In the genomic region with DNA sequence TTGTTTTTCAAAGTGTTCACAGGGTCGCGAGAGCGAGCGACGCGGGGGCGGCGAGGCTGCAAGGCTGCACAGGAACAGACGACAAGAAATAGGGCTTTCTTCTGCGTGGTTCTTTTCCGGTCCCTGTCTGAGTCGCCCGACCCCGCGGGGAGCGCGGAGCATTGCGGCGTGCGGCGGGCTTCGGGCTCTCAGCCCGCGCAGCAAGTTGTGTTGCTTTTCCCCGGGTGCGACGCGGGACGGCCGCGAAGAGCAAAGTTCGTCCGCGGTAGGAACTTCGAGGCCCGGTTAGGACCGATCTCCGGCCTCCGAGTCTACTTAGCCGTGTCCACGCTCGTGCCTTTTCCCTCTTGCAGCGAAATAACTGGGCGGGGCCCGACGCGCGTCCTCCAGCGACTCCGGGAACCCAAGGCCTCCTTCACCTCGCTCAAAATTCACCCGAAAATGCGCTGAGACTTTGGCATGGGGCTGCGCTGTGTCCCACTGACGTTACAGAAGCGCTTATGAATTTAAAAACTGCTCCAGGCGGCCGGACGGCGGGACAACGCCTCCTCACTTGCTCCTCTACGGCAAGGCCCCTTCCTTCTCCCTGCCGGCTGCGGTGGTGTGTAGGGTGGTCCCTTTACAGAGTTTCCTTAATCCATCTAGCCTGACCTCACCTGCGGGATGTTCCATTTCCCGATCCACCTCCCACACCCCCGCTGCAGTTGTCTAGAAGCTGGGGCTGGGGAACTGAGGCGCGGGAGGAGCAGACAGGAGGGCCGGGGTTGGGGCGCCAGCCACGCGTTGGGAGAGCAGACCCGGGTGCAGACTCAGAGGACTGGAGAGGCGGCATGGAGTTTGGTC, we compare ENCODE assay signal across 1 cellular context.
TF ChIP-seq lines count a peak whose summit lies in the region.

No MANE protein-coding gene starts in this region.

TF ChIP-seq in H1, 55 proteins besides CTCF, POLR2A, EP300 and RAD21:
- TF ChIP-seq ASH2L (IDR thresholded peaks at IDR 0.05; ENCODE audit: low read length), result peak; percentile 10
- TF ChIP-seq TCF12 (IDR thresholded peaks at IDR 0.05; ENCODE audit: low read depth, low read length), result no peak
- TF ChIP-seq EZH2 (IDR thresholded peaks at IDR 0.05; ENCODE audit: low read depth, low read length, severe bottlenecking), result peak; percentile 98
- no peak for TF ChIP-seq RXRA (IDR thresholded peaks at IDR 0.05; ENCODE audit: insufficient read depth, low read depth, low read length)
- no peak for TF ChIP-seq POLR2AphosphoS5 (IDR thresholded peaks at IDR 0.05; ENCODE audit: low read depth, low read length)
- no peak for TF ChIP-seq ZNF274 (IDR thresholded peaks at IDR 0.05; ENCODE audit: borderline replicate concordance, extremely low read depth, low read length)
- TF ChIP-seq CBX8 (IDR thresholded peaks at IDR 0.05; ENCODE audit: borderline replicate concordance, low read depth, low read length), result no peak
- TF ChIP-seq E2F6 (IDR thresholded peaks at IDR 0.05), result peak; percentile 23; the same call in 1 of the 2 replicates
- TF ChIP-seq SUZ12 (IDR thresholded peaks at IDR 0.05; ENCODE audit: low read length), result peak; percentile 98
- TF ChIP-seq SRF (IDR thresholded peaks at IDR 0.05; ENCODE audit: low read depth, low read length), result no peak
- TF ChIP-seq RNF2 (IDR thresholded peaks at IDR 0.05; ENCODE audit: borderline replicate concordance, low read depth, low read length, missing control alignments, poor library complexity, severe bottlenecking), result peak; percentile 88
TF ChIP-seq in H1: peak in this region for 5.
